9 cellular contexts compared by ENCODE assay signal in genomic region chr3:46214751-46215352, GRCh38. TPM values are rescaled to one million over a fixed set of nuclear protein-coding genes. Genes with fewer than 3 reads are reported as not detected.
DNase-seq lines count a peak whose midpoint lies in the region; ATAC-seq and TF ChIP-seq lines count a peak whose summit lies in the region.
"Had no signal": no experiment of that assay in that cellular context is flagged by ENCODE, and none has a peak within 500 bp of the region (broad histone marks: within the 10 kb centered on the region; RNA-seq: fewer than 3 reads in every experiment).

No MANE protein-coding gene starts in this region.

- H3K27me3 ChIP-seq in DOHH2 (ENCODE audit: control insufficient read depth, low read length), result peaks cover 15% of the 10 kb centered on the region; the same call in 1 of the 2 replicates
- no peaks in the 10 kb centered on the region for H3K27me3 ChIP-seq in HL-60 (ENCODE audit: insufficient read depth, poor library complexity, severe bottlenecking)
- no peaks in the 10 kb centered on the region for H3K27me3 ChIP-seq in left lung

- DNase-seq in HL-60 (ENCODE audit: low read depth in 1 of 2, low spot score in 1 of 2) (peak in 1 of 2 experiments; percentile 61), RPMI8226 (peak; percentile 80), left lung (peak in 1 of 2 donors; percentile 78), NCI-H2227 (lab: John Stamatoyannopoulos, UW; ENCODE audit: unreplicated experiment) (no peak), 8988T (no peak)

- TF ChIP-seq CTCF in DOHH2 (IDR thresholded peaks at IDR 0.05; ENCODE audit: low read depth, low read length, poor library complexity, severe bottlenecking) (peak; percentile 43), HL-60 (IDR thresholded peaks at IDR 0.05; ENCODE audit: insufficient read depth, low read length) (peak; percentile 29), left lung (IDR thresholded peaks at IDR 0.05) (peak in 1 of 2 donors; percentile 20)

- no peaks in the 10 kb centered on the region for H3F3A ChIP-seq in DOHH2 (ENCODE audit: control insufficient read depth, insufficient read depth)

- H3K27ac ChIP-seq in DOHH2 (ENCODE audit: low read depth, low read length) (no peak overlapping the region), HL-60 (replicated peaks) (0 out of 2 replicates have a peak overlapping the region, but pooled peaks have one; percentile 5), left lung (no peak overlapping the region)

- H3K79me2 ChIP-seq in DOHH2 (ENCODE audit: control insufficient read depth, low read length), result no peaks in the 10 kb centered on the region

- no peak overlapping the region for H3K4me3 ChIP-seq in DOHH2 (ENCODE audit: low read length)
- H3K4me3 ChIP-seq in HL-60 (replicated peaks; ENCODE audit: insufficient read depth, low read length), result no peak overlapping the region
- no peak overlapping the region for H3K4me3 ChIP-seq in left lung

- H3K4me1 ChIP-seq in DOHH2 (ENCODE audit: control insufficient read depth, low read length) (no peaks in the 10 kb centered on the region), left lung (peaks cover 5 to 40% of the 10 kb centered on the region in 2 donors)

- no peaks in the 10 kb centered on the region for H3K9me3 ChIP-seq in DOHH2 (ENCODE audit: control insufficient read depth, insufficient read depth, low read length)
- no peaks in the 10 kb centered on the region for H3K9me3 ChIP-seq in left lung

- H3K9me2 ChIP-seq in DOHH2 (replicated peaks; ENCODE audit: control insufficient read depth, low read length), result no peaks in the 10 kb centered on the region

- H3K36me3 ChIP-seq in DOHH2 (ENCODE audit: control insufficient read depth, low read length) (no peaks in the 10 kb centered on the region), left lung (no peaks in the 10 kb centered on the region)

- no peaks in the 10 kb centered on the region for H4K20me1 ChIP-seq in DOHH2 (ENCODE audit: control insufficient read depth, insufficient read depth, low read depth, low read length)

- peak; percentile 86 for ATAC-seq in left lung
- no peak for ATAC-seq in GM19324 (IDR thresholded peaks at IDR 0.05; ENCODE audit: low FRiP score, unreplicated experiment)
- ATAC-seq in GM18861 (IDR thresholded peaks at IDR 0.05; ENCODE audit: unreplicated experiment), result no peak

- H3K4me2 ChIP-seq in DOHH2 (ENCODE audit: low read length), result no peak overlapping the region

- intact Hi-C loops in left lung (cut with DNase I), result loop anchor here in 1 of 2 donors (5.0 kb wide), 1 partner anchor 128 kb away; no protein-coding TSS in a partner anchor

RNA-seq across cellular contexts. Expression of gene CCR1, which starts 6.7 kb away (rescaled TPM):
- total RNA-seq in left lung, result 10 to 100 TPM; 18.9 to 84.5 TPM
- total RNA-seq: mesothelial cell of epicardium had no signal

RNA-seq across cellular contexts. Expression of gene CCR3, which starts 27.4 kb away (rescaled TPM):
- under 1 TPM in 1 of 2 donors, not detected in 1; 0.20 TPM for total RNA-seq in left lung
- total RNA-seq: mesothelial cell of epicardium had no signal
